Comparison of ENCODE assay signal across 11 cellular contexts in genomic region chr17:17353625-17354484, GRCh38.
"Had no signal": no experiment of that assay in that cellular context is flagged by ENCODE, and none has a peak within 500 bp of the region (broad histone marks: within the 10 kb centered on the region; RNA-seq: fewer than 3 reads in every experiment).

No MANE protein-coding gene starts in this region.

- H3K27ac ChIP-seq: psoas muscle, tibial artery had no signal

- H3K36me3 ChIP-seq: tibial artery had no signal

- H3K9me3 Mint-ChIP-seq: activated T-cell treated with anti-CD3 and anti-CD28 coated beads, Interleukin-2, amount 50 U/mL, for 4 hours; T-helper 2 cell treated with Interferon-gamma antibody and Interleukin-4, amounts not matched to agents 5 μg/mL and 100 μg/mL, for 36 hours had no signal

- H3K27me3 Mint-ChIP-seq: naive B cell had no signal

- H3K9me3 ChIP-seq: psoas muscle, tibial artery had no signal

- DNase-seq: activated CD4-positive, alpha-beta T cell treated with anti-CD3 and anti-CD28 coated beads, Interleukin-2, amount 50 U/mL, for 1 hour; activated gamma-delta T cell treated with Interleukin-2 at 50 U/mL for 16 hours; activated T-cell treated with anti-CD3 and anti-CD28 coated beads, Interleukin-2, amount 50 U/mL, for 4 hours; central memory CD4-positive, alpha-beta T cell; erythroblast; naive B cell; occipital lobe; psoas muscle; stimulated activated CD4-positive, alpha-beta T cell treated with anti-CD3 and anti-CD28 coated beads, Interleukin-4, amount 100 ng/mL, for 24 hours had no signal

- H3K4me3 Mint-ChIP-seq: activated T-cell treated with anti-CD3 and anti-CD28 coated beads, Interleukin-2, amount 50 U/mL, for 4 hours; T-helper 2 cell treated with Interferon-gamma antibody and Interleukin-4, amounts not matched to agents 5 μg/mL and 100 μg/mL, for 36 hours had no signal

- H3K36me3 Mint-ChIP-seq: naive B cell had no signal

- H3K4me3 ChIP-seq: psoas muscle, tibial artery had no signal

- H3K27ac Mint-ChIP-seq: T-helper 2 cell treated with Interferon-gamma antibody and Interleukin-4, amounts not matched to agents 5 μg/mL and 100 μg/mL, for 36 hours had no signal
